ENCODE assay signal across 2 cellular contexts in the genomic region with DNA sequence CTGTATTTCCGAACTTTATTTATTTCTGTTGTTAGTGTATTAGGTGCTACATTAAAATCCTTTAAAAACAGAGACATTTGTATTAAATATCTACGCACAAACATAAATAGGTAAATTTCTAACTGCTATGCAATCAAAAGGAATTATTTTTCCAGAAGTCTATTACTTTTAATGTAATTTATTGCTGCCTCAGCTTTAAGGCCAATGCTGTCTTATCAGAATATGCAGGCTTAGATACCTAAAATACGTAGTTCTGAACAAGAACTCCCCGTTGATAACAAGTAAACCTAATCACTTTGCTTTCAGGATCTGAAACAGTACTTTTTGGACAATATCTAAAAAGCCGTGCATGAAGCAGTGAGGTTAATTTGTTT.
TF ChIP-seq lines count a peak whose summit lies in the region.

No MANE protein-coding gene starts in this region.

TF ChIP-seq in HepG2, 621 proteins besides CTCF, POLR2A, EP300 and RAD21 (continues in another document):
- TF ChIP-seq ZNF547 (CRISPR knock-in tag; IDR thresholded peaks at IDR 0.05) (no peak), KLF6 (CRISPR knock-in tag; IDR thresholded peaks at IDR 0.05) (no peak), MAFK (conservative IDR thresholded peaks at IDR 0.05 in 1 of 2, IDR thresholded peaks at IDR 0.05 in 1 of 2; ENCODE audit: low read length in 2 of 2) (peak; percentile 57 to 75; a peak in 3 of 4 replicates), ZFX (CRISPR knock-in tag; IDR thresholded peaks at IDR 0.05; ENCODE audit: low read depth) (no peak), ZBTB3 (CRISPR knock-in tag; IDR thresholded peaks at IDR 0.05; ENCODE audit: borderline replicate concordance, low read depth) (no peak), MEIS2 (CRISPR knock-in tag; IDR thresholded peaks at IDR 0.05) (no peak), ELF1 (CRISPR knock-in tag; IDR thresholded peaks at IDR 0.05) (no peak), SKI (IDR thresholded peaks at IDR 0.05; ENCODE audit: partially characterized antibody) (no peak), ZNF629 (CRISPR knock-in tag; conservative IDR thresholded peaks at IDR 0.05) (no peak), SYNCRIP (IDR thresholded peaks at IDR 0.05; ENCODE audit: insufficient read depth, low read depth, low read length) (no peak), PHB2 (IDR thresholded peaks at IDR 0.05; ENCODE audit: partially characterized antibody) (no peak), BORCS8-MEF2B (CRISPR knock-in tag; IDR thresholded peaks at IDR 0.05) (no peak), BRD4 (CRISPR knock-in tag; IDR thresholded peaks at IDR 0.05) (no peak), MAFF (IDR thresholded peaks at IDR 0.05; ENCODE audit: low read depth, low read length) (peak; percentile 61), CBX2 (IDR thresholded peaks at IDR 0.05; ENCODE audit: low read depth, low read length) (peak; percentile 28; the same call in 1 of the 2 replicates), CBX2 (CRISPR knock-in tag; IDR thresholded peaks at IDR 0.05; ENCODE audit: low read depth) (no peak)
- TF ChIP-seq, protein P1, sequence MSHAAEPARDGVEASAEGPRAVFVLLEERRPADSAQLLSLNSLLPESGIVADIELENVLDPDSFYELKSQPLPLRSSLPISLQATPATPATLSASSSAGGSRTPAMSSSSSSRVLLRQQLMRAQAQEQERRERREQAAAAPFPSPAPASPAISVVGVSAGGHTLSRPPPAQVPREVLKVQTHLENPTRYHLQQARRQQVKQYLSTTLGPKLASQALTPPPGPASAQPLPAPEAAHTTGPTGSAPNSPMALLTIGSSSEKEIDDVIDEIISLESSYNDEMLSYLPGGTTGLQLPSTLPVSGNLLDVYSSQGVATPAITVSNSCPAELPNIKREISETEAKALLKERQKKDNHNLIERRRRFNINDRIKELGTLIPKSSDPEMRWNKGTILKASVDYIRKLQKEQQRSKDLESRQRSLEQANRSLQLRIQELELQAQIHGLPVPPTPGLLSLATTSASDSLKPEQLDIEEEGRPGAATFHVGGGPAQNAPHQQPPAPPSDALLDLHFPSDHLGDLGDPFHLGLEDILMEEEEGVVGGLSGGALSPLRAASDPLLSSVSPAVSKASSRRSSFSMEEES (CRISPR knock-in tag; IDR thresholded peaks at IDR 0.05): no peak
- TF ChIP-seq, protein P2, sequence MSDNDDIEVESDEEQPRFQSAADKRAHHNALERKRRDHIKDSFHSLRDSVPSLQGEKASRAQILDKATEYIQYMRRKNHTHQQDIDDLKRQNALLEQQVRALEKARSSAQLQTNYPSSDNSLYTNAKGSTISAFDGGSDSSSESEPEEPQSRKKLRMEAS (IDR thresholded peaks at IDR 0.05): no peak
- TF ChIP-seq, protein P3, sequence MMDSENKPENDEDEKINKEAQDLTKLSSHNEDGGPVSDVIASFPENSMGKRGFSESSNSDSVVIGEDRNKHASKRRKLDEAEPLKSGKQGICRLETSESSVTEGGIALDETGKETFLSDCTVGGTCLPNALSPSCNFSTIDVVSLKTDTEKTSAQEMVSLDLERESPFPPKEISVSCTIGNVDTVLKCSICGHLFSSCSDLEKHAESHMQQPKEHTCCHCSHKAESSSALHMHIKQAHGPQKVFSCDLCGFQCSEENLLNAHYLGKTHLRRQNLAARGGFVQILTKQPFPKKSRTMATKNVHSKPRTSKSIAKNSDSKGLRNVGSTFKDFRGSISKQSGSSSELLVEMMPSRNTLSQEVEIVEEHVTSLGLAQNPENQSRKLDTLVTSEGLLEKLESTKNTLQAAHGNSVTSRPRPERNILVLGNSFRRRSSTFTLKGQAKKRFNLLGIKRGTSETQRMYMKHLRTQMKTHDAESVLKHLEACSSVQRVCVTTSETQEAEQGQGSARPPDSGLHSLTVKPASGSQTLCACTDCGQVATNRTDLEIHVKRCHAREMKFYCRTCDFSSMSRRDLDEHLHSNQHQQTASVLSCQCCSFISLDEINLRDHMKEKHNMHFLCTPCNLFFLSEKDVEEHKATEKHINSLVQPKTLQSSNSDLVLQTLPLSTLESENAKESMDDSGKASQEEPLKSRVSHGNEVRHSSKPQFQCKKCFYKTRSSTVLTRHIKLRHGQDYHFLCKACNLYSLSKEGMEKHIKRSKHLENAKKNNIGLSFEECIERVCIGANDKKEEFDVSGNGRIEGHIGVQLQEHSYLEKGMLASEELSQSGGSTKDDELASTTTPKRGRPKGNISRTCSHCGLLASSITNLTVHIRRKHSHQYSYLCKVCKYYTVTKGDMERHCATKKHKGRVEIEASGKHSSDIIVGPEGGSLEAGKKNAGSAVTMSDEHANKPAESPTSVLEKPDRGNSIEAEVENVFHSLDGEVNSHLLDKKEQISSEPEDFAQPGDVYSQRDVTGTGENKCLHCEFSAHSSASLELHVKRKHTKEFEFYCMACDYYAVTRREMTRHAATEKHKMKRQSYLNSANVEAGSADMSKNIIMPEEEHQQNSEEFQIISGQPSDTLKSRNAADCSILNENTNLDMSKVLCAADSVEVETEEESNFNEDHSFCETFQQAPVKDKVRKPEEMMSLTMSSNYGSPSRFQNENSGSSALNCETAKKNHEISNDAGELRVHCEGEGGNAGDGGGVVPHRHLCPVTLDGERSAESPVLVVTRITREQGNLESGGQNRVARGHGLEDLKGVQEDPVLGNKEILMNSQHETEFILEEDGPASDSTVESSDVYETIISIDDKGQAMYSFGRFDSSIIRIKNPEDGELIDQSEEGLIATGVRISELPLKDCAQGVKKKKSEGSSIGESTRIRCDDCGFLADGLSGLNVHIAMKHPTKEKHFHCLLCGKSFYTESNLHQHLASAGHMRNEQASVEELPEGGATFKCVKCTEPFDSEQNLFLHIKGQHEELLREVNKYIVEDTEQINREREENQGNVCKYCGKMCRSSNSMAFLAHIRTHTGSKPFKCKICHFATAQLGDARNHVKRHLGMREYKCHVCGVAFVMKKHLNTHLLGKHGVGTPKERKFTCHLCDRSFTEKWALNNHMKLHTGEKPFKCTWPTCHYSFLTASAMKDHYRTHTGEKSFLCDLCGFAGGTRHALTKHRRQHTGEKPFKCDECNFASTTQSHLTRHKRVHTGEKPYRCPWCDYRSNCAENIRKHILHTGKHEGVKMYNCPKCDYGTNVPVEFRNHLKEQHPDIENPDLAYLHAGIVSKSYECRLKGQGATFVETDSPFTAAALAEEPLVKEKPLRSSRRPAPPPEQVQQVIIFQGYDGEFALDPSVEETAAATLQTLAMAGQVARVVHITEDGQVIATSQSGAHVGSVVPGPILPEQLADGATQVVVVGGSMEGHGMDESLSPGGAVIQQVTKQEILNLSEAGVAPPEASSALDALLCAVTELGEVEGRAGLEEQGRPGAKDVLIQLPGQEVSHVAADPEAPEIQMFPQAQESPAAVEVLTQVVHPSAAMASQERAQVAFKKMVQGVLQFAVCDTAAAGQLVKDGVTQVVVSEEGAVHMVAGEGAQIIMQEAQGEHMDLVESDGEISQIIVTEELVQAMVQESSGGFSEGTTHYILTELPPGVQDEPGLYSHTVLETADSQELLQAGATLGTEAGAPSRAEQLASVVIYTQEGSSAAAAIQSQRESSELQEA (CRISPR knock-in tag; IDR thresholded peaks at IDR 0.05; ENCODE audit: not compliant biosample characterization): no peak
- TF ChIP-seq, protein P4, sequence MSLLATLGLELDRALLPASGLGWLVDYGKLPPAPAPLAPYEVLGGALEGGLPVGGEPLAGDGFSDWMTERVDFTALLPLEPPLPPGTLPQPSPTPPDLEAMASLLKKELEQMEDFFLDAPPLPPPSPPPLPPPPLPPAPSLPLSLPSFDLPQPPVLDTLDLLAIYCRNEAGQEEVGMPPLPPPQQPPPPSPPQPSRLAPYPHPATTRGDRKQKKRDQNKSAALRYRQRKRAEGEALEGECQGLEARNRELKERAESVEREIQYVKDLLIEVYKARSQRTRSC (CRISPR knock-in tag; IDR thresholded peaks at IDR 0.05; ENCODE audit: low read depth): no peak

TF ChIP-seq in K562, 482 proteins besides CTCF, POLR2A, EP300 and RAD21:
- TF ChIP-seq C11orf30 (IDR thresholded peaks at IDR 0.05; ENCODE audit: low read depth) (peak; percentile 55), RNF2 (IDR thresholded peaks at IDR 0.05) (0 out of 2 replicates have a peak, but pooled peaks have one; percentile 6), CBX2 (IDR thresholded peaks at IDR 0.05; ENCODE audit: insufficient read depth, low read length, poor library complexity, severe bottlenecking) (peak; percentile 44), MAFG (tag; conservative IDR thresholded peaks at IDR 0.05) (peak; percentile 39; the same call in 1 of the 2 replicates), ZNF316 (IDR thresholded peaks at IDR 0.05) (peak; percentile 68), MAFF (IDR thresholded peaks at IDR 0.05; ENCODE audit: low read length) (0 out of 2 replicates have a peak, but pooled peaks have one; percentile 17), ZNF696 (CRISPR knock-in tag; conservative IDR thresholded peaks at IDR 0.05) (no peak), CBX8 (IDR thresholded peaks at IDR 0.05; ENCODE audit: borderline replicate concordance, extremely low read depth, low read depth, low read length, poor library complexity, severe bottlenecking) (peak; percentile 69), EGR1 (conservative IDR thresholded peaks at IDR 0.05) (no peak), MTF1 (CRISPR knock-in tag; IDR thresholded peaks at IDR 0.05; ENCODE audit: borderline replicate concordance) (no peak)
- TF ChIP-seq, protein P5, sequence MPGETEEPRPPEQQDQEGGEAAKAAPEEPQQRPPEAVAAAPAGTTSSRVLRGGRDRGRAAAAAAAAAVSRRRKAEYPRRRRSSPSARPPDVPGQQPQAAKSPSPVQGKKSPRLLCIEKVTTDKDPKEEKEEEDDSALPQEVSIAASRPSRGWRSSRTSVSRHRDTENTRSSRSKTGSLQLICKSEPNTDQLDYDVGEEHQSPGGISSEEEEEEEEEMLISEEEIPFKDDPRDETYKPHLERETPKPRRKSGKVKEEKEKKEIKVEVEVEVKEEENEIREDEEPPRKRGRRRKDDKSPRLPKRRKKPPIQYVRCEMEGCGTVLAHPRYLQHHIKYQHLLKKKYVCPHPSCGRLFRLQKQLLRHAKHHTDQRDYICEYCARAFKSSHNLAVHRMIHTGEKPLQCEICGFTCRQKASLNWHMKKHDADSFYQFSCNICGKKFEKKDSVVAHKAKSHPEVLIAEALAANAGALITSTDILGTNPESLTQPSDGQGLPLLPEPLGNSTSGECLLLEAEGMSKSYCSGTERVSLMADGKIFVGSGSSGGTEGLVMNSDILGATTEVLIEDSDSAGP (CRISPR knock-in tag; IDR thresholded peaks at IDR 0.05): no peak
- TF ChIP-seq, protein P6, sequence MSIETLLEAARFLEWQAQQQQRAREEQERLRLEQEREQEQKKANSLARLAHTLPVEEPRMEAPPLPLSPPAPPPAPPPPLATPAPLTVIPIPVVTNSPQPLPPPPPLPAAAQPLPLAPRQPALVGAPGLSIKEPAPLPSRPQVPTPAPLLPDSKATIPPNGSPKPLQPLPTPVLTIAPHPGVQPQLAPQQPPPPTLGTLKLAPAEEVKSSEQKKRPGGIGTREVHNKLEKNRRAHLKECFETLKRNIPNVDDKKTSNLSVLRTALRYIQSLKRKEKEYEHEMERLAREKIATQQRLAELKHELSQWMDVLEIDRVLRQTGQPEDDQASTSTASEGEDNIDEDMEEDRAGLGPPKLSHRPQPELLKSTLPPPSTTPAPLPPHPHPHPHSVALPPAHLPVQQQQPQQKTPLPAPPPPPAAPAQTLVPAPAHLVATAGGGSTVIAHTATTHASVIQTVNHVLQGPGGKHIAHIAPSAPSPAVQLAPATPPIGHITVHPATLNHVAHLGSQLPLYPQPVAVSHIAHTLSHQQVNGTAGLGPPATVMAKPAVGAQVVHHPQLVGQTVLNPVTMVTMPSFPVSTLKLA (conservative IDR thresholded peaks at IDR 0.05): no peak
